In genomic region chr6:73177221-73177944, GRCh38 we compare ENCODE assay signal across 16 cellular contexts. TPM values are rescaled to one million over a fixed set of nuclear protein-coding genes. Genes with fewer than 3 reads are reported as not detected.
DNase-seq lines count a peak whose midpoint lies in the region; ATAC-seq and TF ChIP-seq lines count a peak whose summit lies in the region.
"Had no signal": no experiment of that assay in that cellular context is flagged by ENCODE, and none has a peak within 500 bp of the region (broad histone marks: within the 10 kb centered on the region; RNA-seq: fewer than 3 reads in every experiment).

No MANE protein-coding gene starts in this region.

- POLR2A ChIA-PET in CD4-positive, alpha-beta memory T cell (lab: Charles Lee; ENCODE audit: partially characterized antibody): no interaction called here

- no peaks in the 10 kb centered on the region for H3K9me3 Mint-ChIP-seq in CD4-positive, alpha-beta memory T cell
- H3K9me3 Mint-ChIP-seq: stimulated activated effector memory CD8-positive, alpha-beta T cell treated with anti-CD3 and anti-CD28 coated beads, Interleukin-12 subunit alpha, Interleukin-12 subunit beta, amount 100 ng/mL, for 72 hours had no signal

- H3K4me3 Mint-ChIP-seq in CD4-positive, alpha-beta memory T cell: no peak overlapping the region
- H3K4me3 Mint-ChIP-seq: activated CD8-positive, alpha-beta T cell treated with anti-CD3 and anti-CD28 coated beads, Interleukin-2, amount 10 ng/mL, durations not matched to agents 7 days and 5 days; stimulated activated effector memory CD8-positive, alpha-beta T cell treated with anti-CD3 and anti-CD28 coated beads, Interleukin-12 subunit alpha, Interleukin-12 subunit beta, amount 100 ng/mL, for 72 hours had no signal

- intact Hi-C loops in CD4-positive, alpha-beta memory T cell (cut with micrococcal nuclease): no loop called here

- no peaks in the 10 kb centered on the region for H3K36me3 ChIP-seq in CD4-positive, alpha-beta memory T cell (ENCODE audit: insufficient read depth, low read length)

- H3K9me3 ChIP-seq in CD4-positive, alpha-beta memory T cell (ENCODE audit: control insufficient read depth in 1 of 2, low read length in 2 of 2): no peaks in the 10 kb centered on the region

- no peaks in the 10 kb centered on the region for H3K36me3 Mint-ChIP-seq in CD4-positive, alpha-beta memory T cell
- H3K36me3 Mint-ChIP-seq: stimulated activated effector memory CD8-positive, alpha-beta T cell treated with anti-CD3 and anti-CD28 coated beads, Interleukin-12 subunit alpha, Interleukin-12 subunit beta, amount 100 ng/mL, for 72 hours had no signal

- H3K4me3 ChIP-seq in GM12865 (ENCODE audit: low read depth, low read length) (no peak overlapping the region), coronary artery (no peak overlapping the region)
- no peak overlapping the region for H3K4me3 ChIP-seq in CD4-positive, alpha-beta memory T cell (ENCODE audit: low read length in 2 of 2)

- TF ChIP-seq CTCF in GM12865 (IDR thresholded peaks at IDR 0.05; ENCODE audit: insufficient read depth, low read depth, low read length, missing control alignments): no peak
- no peak for TF ChIP-seq CTCF in coronary artery (IDR thresholded peaks at IDR 0.05)

- H3K4me1 ChIP-seq in CD4-positive, alpha-beta memory T cell (ENCODE audit: insufficient read depth, low read length): no peaks in the 10 kb centered on the region

- CTCF ChIA-PET in CD4-positive, alpha-beta memory T cell (lab: Charles Lee; ENCODE audit: partially characterized antibody): interaction anchor here (0.8 to 1.0 kb wide), 2 partner anchors 8 to 766 kb away, joined by 3 read pairs; no protein-coding TSS in a partner anchor

- no peak overlapping the region for H3K27ac ChIP-seq in CD4-positive, alpha-beta memory T cell (ENCODE audit: low read depth, low read length)
- H3K27ac ChIP-seq in coronary artery: no peak overlapping the region

- no peaks in the 10 kb centered on the region for H3K27me3 ChIP-seq in CD4-positive, alpha-beta memory T cell (ENCODE audit: insufficient read depth, low read length)

- H3K27ac Mint-ChIP-seq in CD4-positive, alpha-beta memory T cell: no peak overlapping the region
- H3K27ac Mint-ChIP-seq: activated CD8-positive, alpha-beta T cell treated with anti-CD3 and anti-CD28 coated beads, Interleukin-2, amount 10 ng/mL, durations not matched to agents 7 days and 5 days; stimulated activated effector memory CD8-positive, alpha-beta T cell treated with anti-CD3 and anti-CD28 coated beads, Interleukin-12 subunit alpha, Interleukin-12 subunit beta, amount 100 ng/mL, for 72 hours had no signal

- DNase-seq in GM12865 (ENCODE audit: low read depth): peak; percentile 35
- no peak for DNase-seq in CD4-positive, alpha-beta memory T cell
- no peak for DNase-seq in coronary artery (ENCODE audit: low spot score)
- DNase-seq in mucosa of gallbladder (ENCODE audit: low spot score): no peak
- no peak for DNase-seq in activated gamma-delta T cell (lab: John Stamatoyannopoulos, UW)
- DNase-seq: ACHN; activated CD8-positive, alpha-beta T cell treated with anti-CD3 and anti-CD28 coated beads, Interleukin-2, amount 10 ng/mL, durations not matched to agents 7 days and 5 days; foreskin melanocyte; NCI-H187; OCI-M1 had no signal

- H3K4me1 Mint-ChIP-seq in CD4-positive, alpha-beta memory T cell: peaks cover 0 to 5% (median 4%) of the 10 kb centered on the region in 4 donors
- H3K4me1 Mint-ChIP-seq: stimulated activated effector memory CD8-positive, alpha-beta T cell treated with anti-CD3 and anti-CD28 coated beads, Interleukin-12 subunit alpha, Interleukin-12 subunit beta, amount 100 ng/mL, for 72 hours had no signal

- ATAC-seq in GM19438 (IDR thresholded peaks at IDR 0.05; ENCODE audit: low read depth, unreplicated experiment) (peak; percentile 52), HG02798 (IDR thresholded peaks at IDR 0.05; ENCODE audit: poor library complexity, unreplicated experiment) (peak; percentile 68), HG03520 (IDR thresholded peaks at IDR 0.05; ENCODE audit: unreplicated experiment) (peak; percentile 43)
- ATAC-seq: activated CD8-positive, alpha-beta T cell treated with anti-CD3 and anti-CD28 coated beads, Interleukin-2, amount 10 ng/mL, durations not matched to agents 7 days and 5 days; stimulated activated effector memory CD8-positive, alpha-beta T cell treated with anti-CD3 and anti-CD28 coated beads, Interleukin-12 subunit alpha, Interleukin-12 subunit beta, amount 100 ng/mL, for 72 hours had no signal

- no peaks in the 10 kb centered on the region for H3K27me3 Mint-ChIP-seq in CD4-positive, alpha-beta memory T cell

RNA-seq across cellular contexts. Expression of gene KHDC1L, which starts 47.9 kb away (rescaled TPM):
- total RNA-seq in CD4-positive, alpha-beta memory T cell: not detected
- not detected for polyA plus RNA-seq in CD4-positive, alpha-beta memory T cell
- total RNA-seq in mucosa of gallbladder: not detected
- total RNA-seq: activated CD8-positive, alpha-beta T cell treated with anti-CD3 and anti-CD28 coated beads, Interleukin-2, amount 10 ng/mL, durations not matched to agents 7 days and 5 days; Daoy; T-helper 2 cell treated with Interferon-gamma antibody and Interleukin-4, amounts not matched to agents 100 ng/mL and 5 ng/mL, for 36 hours had no signal
